Comparison of ENCODE assay signal across 8 cellular contexts in the genomic region with DNA sequence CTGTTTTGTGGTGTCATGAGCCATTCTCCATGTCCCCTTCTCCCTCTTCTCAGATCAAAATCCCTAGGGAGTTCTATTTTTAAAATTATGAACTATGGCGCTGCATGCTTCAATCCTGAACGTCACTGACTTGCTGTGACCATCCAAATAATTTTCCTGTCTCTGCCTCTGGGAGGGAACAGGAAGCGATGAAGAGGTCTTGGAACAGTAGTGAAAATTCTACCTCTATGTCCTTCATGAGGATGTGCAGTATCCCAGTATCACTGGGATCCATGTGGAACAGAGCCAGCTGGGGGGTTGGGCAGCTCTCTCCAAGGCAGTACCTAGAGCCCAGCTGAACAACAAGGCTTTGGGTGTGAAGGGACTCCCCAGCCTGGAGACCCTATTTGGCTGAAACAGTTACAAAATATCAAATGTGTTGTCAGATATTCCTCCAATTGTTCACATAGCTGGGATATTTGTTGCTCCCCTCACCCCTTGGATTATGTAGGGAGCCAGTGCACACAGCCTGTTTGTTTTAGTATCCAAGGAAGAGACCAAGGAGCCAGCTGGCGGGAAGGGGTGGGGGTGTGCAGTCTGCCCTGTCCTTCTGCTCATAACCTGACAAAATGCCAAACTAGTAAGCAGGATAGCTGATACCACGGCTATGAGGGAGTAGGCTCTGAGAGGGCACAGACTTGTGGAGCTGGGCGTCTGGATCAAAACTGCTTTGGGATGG. TPM values are rescaled to one million over a fixed set of nuclear protein-coding genes. Genes with fewer than 3 reads are reported as not detected.
DNase-seq lines count a peak whose midpoint lies in the region; ATAC-seq and TF ChIP-seq lines count a peak whose summit lies in the region.

No MANE protein-coding gene starts in this region.

- H3K27ac ChIP-seq in RWPE1: peak overlapping the region; percentile 18

- no peak for TF ChIP-seq CTCF in RWPE1 (conservative IDR thresholded peaks at IDR 0.05; ENCODE audit: low read depth)

- DNase-seq in EL: peak; percentile 83
- DNase-seq in RWPE1 (ENCODE audit: low spot score): no peak
- peak; percentile 27 for DNase-seq in globus pallidus (ENCODE audit: low spot score)
- peak; percentile 63 for DNase-seq in renal cortical epithelial cell (ENCODE audit: low read depth)
- no peak for DNase-seq in stimulated activated CD4-positive, alpha-beta T cell treated with anti-CD3 and anti-CD28 coated beads, Interleukin-4, amount 100 ng/mL, for 1 hour
- DNase-seq in T-helper 1 cell: no peak
- DNase-seq in COR-L47 (lab: John Stamatoyannopoulos, UW): no peak

- CTCF ChIA-PET in RWPE1 (lab: Yijun Ruan, JAX): interaction anchor here (0.6 to 0.7 kb wide), 2 partner anchors 20 to 26 kb away, joined by 3 to 4 read pairs; no protein-coding TSS in a partner anchor

- ATAC-seq in HG02678 (IDR thresholded peaks at IDR 0.05; ENCODE audit: unreplicated experiment): no peak

- POLR2A ChIA-PET in RWPE1 (lab: Yijun Ruan, JAX; ENCODE audit: low non-redundant PET): interaction anchor here (0.9 kb wide), 1 partner anchor 16 kb away, joined by 3 read pairs; a partner anchor contains a TSS

RNA-seq across cellular contexts. Expression of a gene that starts 7.6 kb away (rescaled TPM):
- total RNA-seq in renal cortical epithelial cell: 2.7 and 4.9 TPM in 2 replicates

RNA-seq across cellular contexts. Expression of a gene that starts 8.2 kb away (rescaled TPM):
- total RNA-seq in renal cortical epithelial cell: 19.8 and 23.0 TPM in 2 replicates

RNA-seq across cellular contexts. Expression of a gene that starts 16.4 kb away (rescaled TPM):
- total RNA-seq in renal cortical epithelial cell: 20.8 and 51.0 TPM in 2 replicates

RNA-seq across cellular contexts. Expression of a gene that starts 25.4 kb away (rescaled TPM):
- total RNA-seq in renal cortical epithelial cell: 7.5 and 8.5 TPM in 2 replicates

RNA-seq across cellular contexts. Expression of a gene that starts 41.2 kb away (rescaled TPM):
- 2.1 and 4.6 TPM in 2 replicates for total RNA-seq in renal cortical epithelial cell

Comparison
In these comparisons a context has a peak if more than half of its experiments do, and no peak if none do; other contexts are left out.
1. DNase-seq: peak in EL (single experiment), globus pallidus (single experiment) and renal cortical epithelial cell (single experiment); none in RWPE1 (single experiment), stimulated activated CD4-positive, alpha-beta T cell treated with anti-CD3 and anti-CD28 coated beads, Interleukin-4, amount 100 ng/mL, for 1 hour (single experiment), T-helper 1 cell (0 of 5) and COR-L47 (single experiment).